In the genomic region with DNA sequence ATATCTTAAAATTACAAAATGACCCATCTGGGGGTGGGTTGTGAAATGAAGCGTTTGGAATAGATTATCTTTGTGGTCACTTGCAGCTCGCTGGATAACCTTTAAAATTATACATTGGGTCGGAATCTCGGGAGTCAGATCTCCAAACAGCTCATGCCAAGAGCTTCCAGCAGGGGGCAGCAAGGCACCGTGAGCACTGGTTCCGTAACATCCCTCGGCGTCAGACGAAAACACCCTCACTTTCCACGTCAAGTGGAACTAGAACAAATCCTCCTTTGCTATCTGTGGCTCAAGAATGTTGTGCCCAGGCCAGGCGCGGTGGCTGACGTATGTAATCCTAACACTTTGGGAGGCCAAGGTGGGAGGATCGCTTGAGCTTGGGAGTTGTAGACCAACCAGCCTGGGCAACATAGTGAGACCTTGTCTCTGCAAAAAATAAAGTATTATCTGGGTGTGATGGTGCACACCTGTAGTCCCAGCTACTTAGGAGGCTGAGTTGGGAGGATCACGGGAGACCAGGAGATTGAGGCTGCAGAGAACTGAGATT, we compare ENCODE assay signal across 1 cellular context.
TF ChIP-seq lines count a peak whose summit lies in the region.

No MANE protein-coding gene starts in this region.

TF ChIP-seq in HEK293, 187 proteins besides CTCF, POLR2A, EP300 and RAD21 (continued from another document and continues in another):
- TF ChIP-seq, protein P1, sequence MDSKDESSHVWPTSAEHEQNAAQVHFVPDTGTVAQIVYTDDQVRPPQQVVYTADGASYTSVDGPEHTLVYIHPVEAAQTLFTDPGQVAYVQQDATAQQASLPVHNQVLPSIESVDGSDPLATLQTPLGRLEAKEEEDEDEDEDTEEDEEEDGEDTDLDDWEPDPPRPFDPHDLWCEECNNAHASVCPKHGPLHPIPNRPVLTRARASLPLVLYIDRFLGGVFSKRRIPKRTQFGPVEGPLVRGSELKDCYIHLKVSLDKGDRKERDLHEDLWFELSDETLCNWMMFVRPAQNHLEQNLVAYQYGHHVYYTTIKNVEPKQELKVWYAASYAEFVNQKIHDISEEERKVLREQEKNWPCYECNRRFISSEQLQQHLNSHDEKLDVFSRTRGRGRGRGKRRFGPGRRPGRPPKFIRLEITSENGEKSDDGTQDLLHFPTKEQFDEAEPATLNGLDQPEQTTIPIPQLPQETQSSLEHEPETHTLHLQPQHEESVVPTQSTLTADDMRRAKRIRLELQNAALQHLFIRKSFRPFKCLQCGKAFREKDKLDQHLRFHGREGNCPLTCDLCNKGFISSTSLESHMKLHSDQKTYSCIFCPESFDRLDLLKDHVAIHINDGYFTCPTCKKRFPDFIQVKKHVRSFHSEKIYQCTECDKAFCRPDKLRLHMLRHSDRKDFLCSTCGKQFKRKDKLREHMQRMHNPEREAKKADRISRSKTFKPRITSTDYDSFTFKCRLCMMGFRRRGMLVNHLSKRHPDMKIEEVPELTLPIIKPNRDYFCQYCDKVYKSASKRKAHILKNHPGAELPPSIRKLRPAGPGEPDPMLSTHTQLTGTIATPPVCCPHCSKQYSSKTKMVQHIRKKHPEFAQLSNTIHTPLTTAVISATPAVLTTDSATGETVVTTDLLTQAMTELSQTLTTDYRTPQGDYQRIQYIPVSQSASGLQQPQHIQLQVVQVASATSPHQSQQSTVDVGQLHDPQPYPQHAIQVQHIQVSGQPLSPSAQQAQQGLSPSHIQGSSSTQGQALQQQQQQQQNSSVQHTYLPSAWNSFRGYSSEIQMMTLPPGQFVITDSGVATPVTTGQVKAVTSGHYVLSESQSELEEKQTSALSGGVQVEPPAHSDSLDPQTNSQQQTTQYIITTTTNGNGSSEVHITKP (tag by site-specific recombination; IDR thresholded peaks at IDR 0.05), result peak; percentile 19; the same call in 1 of the 2 replicates
- TF ChIP-seq WT1 (tag by site-specific recombination; IDR thresholded peaks at IDR 0.05), result no peak
- no peak for TF ChIP-seq ZNF354C (tag by site-specific recombination; IDR thresholded peaks at IDR 0.05; ENCODE audit: borderline replicate concordance, low read depth)
- no peak for TF ChIP-seq ZNF596 (tag by site-specific recombination; IDR thresholded peaks at IDR 0.05)
- no peak for TF ChIP-seq ZNF843 (tag by site-specific recombination; IDR thresholded peaks at IDR 0.05)
- no peak for TF ChIP-seq ZFP37 (tag by site-specific recombination; IDR thresholded peaks at IDR 0.05)
- no peak for TF ChIP-seq ZNF433 (tag by site-specific recombination; IDR thresholded peaks at IDR 0.05; ENCODE audit: low read depth)
- no peak for TF ChIP-seq ZNF76 (tag by site-specific recombination; IDR thresholded peaks at IDR 0.05; ENCODE audit: borderline replicate concordance, low read depth)
- no peak for TF ChIP-seq ZBTB8A (tag by site-specific recombination; IDR thresholded peaks at IDR 0.05)
- TF ChIP-seq ZNF426 (tag by site-specific recombination; IDR thresholded peaks at IDR 0.05), result no peak
- no peak for TF ChIP-seq ZBTB21 (tag by site-specific recombination; IDR thresholded peaks at IDR 0.05)
- TF ChIP-seq ZNF335 (tag by site-specific recombination; conservative IDR thresholded peaks at IDR 0.05), result no peak
- no peak for TF ChIP-seq TSHZ1 (tag by site-specific recombination; IDR thresholded peaks at IDR 0.05; ENCODE audit: borderline replicate concordance)
- TF ChIP-seq ZNF302 (tag by site-specific recombination; IDR thresholded peaks at IDR 0.05; ENCODE audit: low read depth), result no peak
- TF ChIP-seq ZNF211 (tag by site-specific recombination; IDR thresholded peaks at IDR 0.05; ENCODE audit: low read depth), result no peak
- TF ChIP-seq ZNF214 (tag by site-specific recombination; IDR thresholded peaks at IDR 0.05; ENCODE audit: borderline replicate concordance), result no peak
- TF ChIP-seq RBAK (tag by site-specific recombination; IDR thresholded peaks at IDR 0.05), result no peak
- TF ChIP-seq, protein P2, sequence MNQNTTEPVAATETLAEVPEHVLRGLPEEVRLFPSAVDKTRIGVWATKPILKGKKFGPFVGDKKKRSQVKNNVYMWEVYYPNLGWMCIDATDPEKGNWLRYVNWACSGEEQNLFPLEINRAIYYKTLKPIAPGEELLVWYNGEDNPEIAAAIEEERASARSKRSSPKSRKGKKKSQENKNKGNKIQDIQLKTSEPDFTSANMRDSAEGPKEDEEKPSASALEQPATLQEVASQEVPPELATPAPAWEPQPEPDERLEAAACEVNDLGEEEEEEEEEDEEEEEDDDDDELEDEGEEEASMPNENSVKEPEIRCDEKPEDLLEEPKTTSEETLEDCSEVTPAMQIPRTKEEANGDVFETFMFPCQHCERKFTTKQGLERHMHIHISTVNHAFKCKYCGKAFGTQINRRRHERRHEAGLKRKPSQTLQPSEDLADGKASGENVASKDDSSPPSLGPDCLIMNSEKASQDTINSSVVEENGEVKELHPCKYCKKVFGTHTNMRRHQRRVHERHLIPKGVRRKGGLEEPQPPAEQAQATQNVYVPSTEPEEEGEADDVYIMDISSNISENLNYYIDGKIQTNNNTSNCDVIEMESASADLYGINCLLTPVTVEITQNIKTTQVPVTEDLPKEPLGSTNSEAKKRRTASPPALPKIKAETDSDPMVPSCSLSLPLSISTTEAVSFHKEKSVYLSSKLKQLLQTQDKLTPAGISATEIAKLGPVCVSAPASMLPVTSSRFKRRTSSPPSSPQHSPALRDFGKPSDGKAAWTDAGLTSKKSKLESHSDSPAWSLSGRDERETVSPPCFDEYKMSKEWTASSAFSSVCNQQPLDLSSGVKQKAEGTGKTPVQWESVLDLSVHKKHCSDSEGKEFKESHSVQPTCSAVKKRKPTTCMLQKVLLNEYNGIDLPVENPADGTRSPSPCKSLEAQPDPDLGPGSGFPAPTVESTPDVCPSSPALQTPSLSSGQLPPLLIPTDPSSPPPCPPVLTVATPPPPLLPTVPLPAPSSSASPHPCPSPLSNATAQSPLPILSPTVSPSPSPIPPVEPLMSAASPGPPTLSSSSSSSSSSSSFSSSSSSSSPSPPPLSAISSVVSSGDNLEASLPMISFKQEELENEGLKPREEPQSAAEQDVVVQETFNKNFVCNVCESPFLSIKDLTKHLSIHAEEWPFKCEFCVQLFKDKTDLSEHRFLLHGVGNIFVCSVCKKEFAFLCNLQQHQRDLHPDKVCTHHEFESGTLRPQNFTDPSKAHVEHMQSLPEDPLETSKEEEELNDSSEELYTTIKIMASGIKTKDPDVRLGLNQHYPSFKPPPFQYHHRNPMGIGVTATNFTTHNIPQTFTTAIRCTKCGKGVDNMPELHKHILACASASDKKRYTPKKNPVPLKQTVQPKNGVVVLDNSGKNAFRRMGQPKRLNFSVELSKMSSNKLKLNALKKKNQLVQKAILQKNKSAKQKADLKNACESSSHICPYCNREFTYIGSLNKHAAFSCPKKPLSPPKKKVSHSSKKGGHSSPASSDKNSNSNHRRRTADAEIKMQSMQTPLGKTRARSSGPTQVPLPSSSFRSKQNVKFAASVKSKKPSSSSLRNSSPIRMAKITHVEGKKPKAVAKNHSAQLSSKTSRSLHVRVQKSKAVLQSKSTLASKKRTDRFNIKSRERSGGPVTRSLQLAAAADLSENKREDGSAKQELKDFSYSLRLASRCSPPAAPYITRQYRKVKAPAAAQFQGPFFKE (tag by site-specific recombination; IDR thresholded peaks at IDR 0.05; ENCODE audit: borderline replicate concordance), result no peak
- no peak for TF ChIP-seq ZNF16 (tag by site-specific recombination; IDR thresholded peaks at IDR 0.05; ENCODE audit: low read depth)
- TF ChIP-seq ZNF366 (tag by site-specific recombination; conservative IDR thresholded peaks at IDR 0.05), result no peak
- TF ChIP-seq, protein P3, sequence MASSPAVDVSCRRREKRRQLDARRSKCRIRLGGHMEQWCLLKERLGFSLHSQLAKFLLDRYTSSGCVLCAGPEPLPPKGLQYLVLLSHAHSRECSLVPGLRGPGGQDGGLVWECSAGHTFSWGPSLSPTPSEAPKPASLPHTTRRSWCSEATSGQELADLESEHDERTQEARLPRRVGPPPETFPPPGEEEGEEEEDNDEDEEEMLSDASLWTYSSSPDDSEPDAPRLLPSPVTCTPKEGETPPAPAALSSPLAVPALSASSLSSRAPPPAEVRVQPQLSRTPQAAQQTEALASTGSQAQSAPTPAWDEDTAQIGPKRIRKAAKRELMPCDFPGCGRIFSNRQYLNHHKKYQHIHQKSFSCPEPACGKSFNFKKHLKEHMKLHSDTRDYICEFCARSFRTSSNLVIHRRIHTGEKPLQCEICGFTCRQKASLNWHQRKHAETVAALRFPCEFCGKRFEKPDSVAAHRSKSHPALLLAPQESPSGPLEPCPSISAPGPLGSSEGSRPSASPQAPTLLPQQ (tag by site-specific recombination; IDR thresholded peaks at IDR 0.05), result no peak
- no peak for TF ChIP-seq PRDM6 (tag by site-specific recombination; IDR thresholded peaks at IDR 0.05)
- no peak for TF ChIP-seq ZNF555 (tag by site-specific recombination; conservative IDR thresholded peaks at IDR 0.05)
- TF ChIP-seq ZFP69B (tag by site-specific recombination; IDR thresholded peaks at IDR 0.05), result no peak
- no peak for TF ChIP-seq KLF8 (tag by site-specific recombination; IDR thresholded peaks at IDR 0.05)
- no peak for TF ChIP-seq ZNF132 (tag by site-specific recombination; IDR thresholded peaks at IDR 0.05; ENCODE audit: borderline replicate concordance)
- no peak for TF ChIP-seq ZBTB17 (tag by site-specific recombination; IDR thresholded peaks at IDR 0.05)
- TF ChIP-seq KLF7 (tag by site-specific recombination; IDR thresholded peaks at IDR 0.05; ENCODE audit: borderline replicate concordance), result no peak
- TF ChIP-seq PBX3 (CRISPR knock-in tag; IDR thresholded peaks at IDR 0.05), result no peak
- TF ChIP-seq PATZ1 (tag by site-specific recombination; IDR thresholded peaks at IDR 0.05), result no peak
- no peak for TF ChIP-seq ZNF585B (tag by site-specific recombination; IDR thresholded peaks at IDR 0.05)
- no peak for TF ChIP-seq ZNF664 (tag by site-specific recombination; IDR thresholded peaks at IDR 0.05)
- no peak for TF ChIP-seq SCRT1 (tag by site-specific recombination; IDR thresholded peaks at IDR 0.05; ENCODE audit: borderline replicate concordance)
- TF ChIP-seq ZNF121 (tag by site-specific recombination; IDR thresholded peaks at IDR 0.05), result peak; percentile 71
- no peak for TF ChIP-seq ZNF513 (tag by site-specific recombination; IDR thresholded peaks at IDR 0.05)
